In the genomic region with DNA sequence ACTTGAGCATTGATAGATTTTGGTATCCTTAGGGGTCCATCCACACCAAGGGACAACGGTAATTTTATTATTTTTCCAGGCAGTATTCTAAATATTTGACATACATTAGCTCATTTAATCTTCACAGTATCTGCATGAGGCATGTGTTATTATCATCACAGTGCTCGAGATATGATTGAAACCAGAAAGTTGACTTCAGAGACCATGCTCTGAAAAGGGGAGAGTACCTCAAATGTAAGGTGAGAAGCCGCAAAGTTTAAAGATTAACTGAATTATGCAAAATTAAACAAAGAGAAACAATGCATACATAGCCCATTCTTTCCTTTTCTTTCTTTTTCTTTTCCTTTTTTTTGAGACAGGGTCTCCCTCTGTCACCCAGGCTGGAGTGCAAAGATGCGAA, we compare ENCODE assay signal across 10 cellular contexts.
"Had no signal": no experiment of that assay in that cellular context is flagged by ENCODE, and none has a peak within 500 bp of the region (broad histone marks: within the 10 kb centered on the region; RNA-seq: fewer than 3 reads in every experiment).

No MANE protein-coding gene starts in this region.

- ATAC-seq: GM23338, K562 had no signal

- H3K4me1 Mint-ChIP-seq: GM23338, H9 had no signal

- H3K4me3 Mint-ChIP-seq: GM23338, H9 had no signal

- DNase-seq: H9, HCEC 1CT, IMR-90, Kasumi-1, KG1 had no signal

- H3K4me3 ChIP-seq: GM23338, K562 had no signal

- H3K4me2 ChIP-seq: GM23338 had no signal

- H2AFZ ChIP-seq: GM23338 had no signal

- FAIRE-seq: H1, H54, HTR-8/SVneo, K562 had no signal

- H3K27ac Mint-ChIP-seq: GM23338, H9 had no signal
